ENCODE assay signal across 20 cellular contexts in genomic region chr16:19108409-19109287, GRCh38. TPM values are rescaled to one million over a fixed set of nuclear protein-coding genes. Genes with fewer than 3 reads are reported as not detected.
DNase-seq lines count a peak whose midpoint lies in the region; ATAC-seq and TF ChIP-seq lines count a peak whose summit lies in the region.
"Had no signal": no experiment of that assay in that cellular context is flagged by ENCODE, and none has a peak within 500 bp of the region (broad histone marks: within the 10 kb centered on the region; RNA-seq: fewer than 3 reads in every experiment).

No MANE protein-coding gene starts in this region.

- H4K8ac ChIP-seq in mesenchymal stem cell (ENCODE audit: low read length) = no peak overlapping the region

- H3K36me3 Mint-ChIP-seq in CD14-positive monocyte = no peaks in the 10 kb centered on the region
- H3K36me3 Mint-ChIP-seq in activated naive CD4-positive, alpha-beta T cell treated with anti-CD3 and anti-CD28 coated beads, Interleukin-2, amount 10 ng/mL, durations not matched to agents 7 days and 5 days = no peaks in the 10 kb centered on the region
- H3K36me3 Mint-ChIP-seq: activated CD4-positive, alpha-beta memory T cell treated with anti-CD3 and anti-CD28 coated beads for 36 hours; immature natural killer cell had no signal

- H2AFZ ChIP-seq in mesenchymal stem cell (ENCODE audit: low read depth, low read length) = no peak overlapping the region

- no peak overlapping the region for H3K4me2 ChIP-seq in mesenchymal stem cell (ENCODE audit: low read length, poor library complexity, severe bottlenecking)

- H3K14ac ChIP-seq in mesenchymal stem cell (ENCODE audit: low read length in 2 of 2) = no peak overlapping the region

- no peak overlapping the region for H2BK15ac ChIP-seq in mesenchymal stem cell (ENCODE audit: low read depth, poor library complexity, severe bottlenecking)

- H3K4me3 ChIP-seq in RWPE2 (ENCODE audit: severe bottlenecking) (no peak overlapping the region), mesenchymal stem cell (ENCODE audit: insufficient read depth in 1 of 2, low read depth in 1 of 2, low read length in 2 of 2) (no peak overlapping the region), coronary artery (no peak overlapping the region)
- H3K4me3 ChIP-seq: left lung, testis had no signal

- H3K4ac ChIP-seq in mesenchymal stem cell (ENCODE audit: low read depth in 1 of 2, low read length in 2 of 2) = no peak overlapping the region

- H2AK5ac ChIP-seq in mesenchymal stem cell (ENCODE audit: low read length, severe bottlenecking) = peak overlapping the region; percentile 33

- H3K4me1 Mint-ChIP-seq in CD14-positive monocyte = peaks cover 56% of the 10 kb centered on the region
- H3K4me1 Mint-ChIP-seq in activated naive CD4-positive, alpha-beta T cell treated with anti-CD3 and anti-CD28 coated beads, Interleukin-2, amount 10 ng/mL, durations not matched to agents 7 days and 5 days = peaks cover 2% of the 10 kb centered on the region

- H3K27ac ChIP-seq in RWPE2 (ENCODE audit: poor library complexity, severe bottlenecking) = peak overlapping the region; percentile 51
- peak overlapping the region; percentile 95 for H3K27ac ChIP-seq in mesenchymal stem cell (ENCODE audit: low read length, poor library complexity, severe bottlenecking)
- H3K27ac ChIP-seq in coronary artery = no peak overlapping the region
- H3K27ac ChIP-seq: left lung, testis had no signal

- H3K27ac Mint-ChIP-seq in CD14-positive monocyte = peak overlapping the region in 6 of 7 donors; percentile 85 to 97 (median 89)
- no peak overlapping the region for H3K27ac Mint-ChIP-seq in activated naive CD4-positive, alpha-beta T cell treated with anti-CD3 and anti-CD28 coated beads, Interleukin-2, amount 10 ng/mL, durations not matched to agents 7 days and 5 days
- H3K27ac Mint-ChIP-seq: activated B cell treated with CpG ODN at 0.5 μM for 24 hours; activated CD4-positive, alpha-beta memory T cell treated with anti-CD3 and anti-CD28 coated beads for 36 hours; CD4-positive, alpha-beta T cell; immature natural killer cell; nephron progenitor cell had no signal

- CTCF ChIA-PET in activated naive CD4-positive, alpha-beta T cell treated with anti-CD3 and anti-CD28 coated beads, Interleukin-2, amount 10 ng/mL, durations not matched to agents 7 days and 5 days (lab: Charles Lee) = interaction anchor here (1.6 kb wide), 1 partner anchor 22 kb away, joined by 4 read pairs; no protein-coding TSS in a partner anchor

- ATAC-seq in GM18861 (IDR thresholded peaks at IDR 0.05; ENCODE audit: unreplicated experiment) (peak; percentile 38), RWPE2 (ENCODE audit: low read depth) (no peak), GM21723 (IDR thresholded peaks at IDR 0.05; ENCODE audit: unreplicated experiment) (no peak), GM21737 (IDR thresholded peaks at IDR 0.05; ENCODE audit: unreplicated experiment) (no peak)

- no peak overlapping the region for H3K23ac ChIP-seq in mesenchymal stem cell (ENCODE audit: low read length in 2 of 2)

- no peak overlapping the region for H2BK5ac ChIP-seq in mesenchymal stem cell (ENCODE audit: low read depth, low read length, poor library complexity, severe bottlenecking)

- no peaks in the 10 kb centered on the region for H3K9me3 Mint-ChIP-seq in CD14-positive monocyte
- H3K9me3 Mint-ChIP-seq in activated naive CD4-positive, alpha-beta T cell treated with anti-CD3 and anti-CD28 coated beads, Interleukin-2, amount 10 ng/mL, durations not matched to agents 7 days and 5 days = no peaks in the 10 kb centered on the region
- H3K9me3 Mint-ChIP-seq: activated B cell treated with CpG ODN at 0.5 μM for 24 hours; activated CD4-positive, alpha-beta memory T cell treated with anti-CD3 and anti-CD28 coated beads for 36 hours; CD4-positive, alpha-beta T cell; dendritic cell treated with granulocyte-macrophage colony-stimulating factor and Interleukin-4, amounts not matched to agents 40 ng/mL and 50 ng/mL, for 4 days; immature natural killer cell; nephron progenitor cell had no signal

- no peak overlapping the region for H3K9ac ChIP-seq in mesenchymal stem cell (ENCODE audit: low read length)

- DNase-seq in CD14-positive monocyte (ENCODE audit: low spot score) = no peak
- DNase-seq in RWPE2 (ENCODE audit: low spot score) = no peak
- no peak for DNase-seq in mesenchymal stem cell
- DNase-seq in activated naive CD4-positive, alpha-beta T cell treated with anti-CD3 and anti-CD28 coated beads, Interleukin-2, amount 10 ng/mL, durations not matched to agents 7 days and 5 days = no peak
- DNase-seq in coronary artery (ENCODE audit: low spot score) = no peak
- DNase-seq: activated B cell treated with CpG ODN at 0.5 μM for 24 hours; amniotic stem cell; CD4-positive, alpha-beta T cell; immature natural killer cell; NCI-H1092 treated with DMSO at 0.1 percent for 48 hours; NCI-H510A treated with DMSO at 0.1 percent for 48 hours; nephron progenitor cell; T1000; testis had no signal

- no peak overlapping the region for H3K4me3 Mint-ChIP-seq in CD14-positive monocyte
- H3K4me3 Mint-ChIP-seq in activated naive CD4-positive, alpha-beta T cell treated with anti-CD3 and anti-CD28 coated beads, Interleukin-2, amount 10 ng/mL, durations not matched to agents 7 days and 5 days = no peak overlapping the region
- H3K4me3 Mint-ChIP-seq: activated B cell treated with CpG ODN at 0.5 μM for 24 hours; activated CD4-positive, alpha-beta memory T cell treated with anti-CD3 and anti-CD28 coated beads for 36 hours; CD4-positive, alpha-beta T cell; dendritic cell treated with granulocyte-macrophage colony-stimulating factor and Interleukin-4, amounts not matched to agents 40 ng/mL and 50 ng/mL, for 4 days; immature natural killer cell; nephron progenitor cell had no signal

- H4K91ac ChIP-seq in mesenchymal stem cell (ENCODE audit: low read length) = no peak overlapping the region

- H3K4me1 ChIP-seq in RWPE2 (ENCODE audit: insufficient read depth, poor library complexity, severe bottlenecking) (peaks cover 13% of the 10 kb centered on the region), mesenchymal stem cell (ENCODE audit: control insufficient read depth, insufficient read depth, low read depth, low read length) (peaks cover 30% of the 10 kb centered on the region)
- H3K4me1 ChIP-seq: testis had no signal

- H3K79me1 ChIP-seq in mesenchymal stem cell (replicated peaks; ENCODE audit: low read length, poor library complexity, severe bottlenecking) = no peaks in the 10 kb centered on the region

- no peak overlapping the region for H2BK120ac ChIP-seq in mesenchymal stem cell (ENCODE audit: low read depth, low read length)

- no peak for TF ChIP-seq CTCF in CD14-positive monocyte (IDR thresholded peaks at IDR 0.05)
- TF ChIP-seq CTCF in RWPE2 (IDR thresholded peaks at IDR 0.05; ENCODE audit: poor library complexity, severe bottlenecking) = no peak
- no peak for TF ChIP-seq CTCF in coronary artery (IDR thresholded peaks at IDR 0.05)

- no peaks in the 10 kb centered on the region for H3K27me3 ChIP-seq in RWPE2 (ENCODE audit: insufficient read depth, poor library complexity, severe bottlenecking)
- H3K27me3 ChIP-seq in mesenchymal stem cell (ENCODE audit: control insufficient read depth in 1 of 2, insufficient read depth in 1 of 2, low read length in 2 of 2) = no peaks in the 10 kb centered on the region
- H3K27me3 ChIP-seq: testis had no signal

- H3K9me3 ChIP-seq in RWPE2 (ENCODE audit: severe bottlenecking) = no peaks in the 10 kb centered on the region
- no peaks in the 10 kb centered on the region for H3K9me3 ChIP-seq in mesenchymal stem cell (ENCODE audit: control insufficient read depth, low read length)
- H3K9me3 ChIP-seq: left lung, testis had no signal

- intact Hi-C loops in CD14-positive monocyte (cut with micrococcal nuclease) = no loop called here

- H3K36me3 ChIP-seq in RWPE2 (ENCODE audit: low read depth) (no peaks in the 10 kb centered on the region), mesenchymal stem cell (ENCODE audit: control insufficient read depth in 1 of 2, insufficient read depth in 2 of 2, low read depth in 1 of 2, low read length in 2 of 2) (no peaks in the 10 kb centered on the region)
- H3K36me3 ChIP-seq: left lung had no signal

- WGBS in mesenchymal stem cell = 98% methylated on average over 5 of the region's 9 CpGs

- H3K18ac ChIP-seq in mesenchymal stem cell (ENCODE audit: low read depth in 1 of 2, low read length in 2 of 2) = no peak overlapping the region

- no peak overlapping the region for H2BK12ac ChIP-seq in mesenchymal stem cell (ENCODE audit: low read length in 2 of 2)

- peaks cover 0 to 4% (median 4%) of the 10 kb centered on the region in 3 donors for H3K27me3 Mint-ChIP-seq in CD14-positive monocyte (ENCODE audit: low read depth in 3 of 3)
- H3K27me3 Mint-ChIP-seq in activated naive CD4-positive, alpha-beta T cell treated with anti-CD3 and anti-CD28 coated beads, Interleukin-2, amount 10 ng/mL, durations not matched to agents 7 days and 5 days = peaks cover 46% of the 10 kb centered on the region
- H3K27me3 Mint-ChIP-seq: dendritic cell treated with granulocyte-macrophage colony-stimulating factor and Interleukin-4, amounts not matched to agents 40 ng/mL and 50 ng/mL, for 4 days had no signal

RNA-seq across cellular contexts. Expression of gene ITPRIPL2, which starts 5.1 kb away (rescaled TPM):
- 1 to 10 TPM; 8.2 to 9.0 TPM for polyA plus RNA-seq in CD14-positive monocyte
- 33.8 TPM for polyA plus RNA-seq in mesenchymal stem cell (2013, experiment 1 of 2)
- 33.2 TPM for polyA plus RNA-seq in mesenchymal stem cell (2013, experiment 2 of 2)

RNA-seq across cellular contexts. Expression of gene COQ7, which starts 41.2 kb away (rescaled TPM):
- polyA plus RNA-seq in CD14-positive monocyte = 10 to 100 TPM; 12.2 to 13.3 TPM
- polyA plus RNA-seq in mesenchymal stem cell (2013, experiment 1 of 2) = 8.4 TPM
- 8.5 TPM for polyA plus RNA-seq in mesenchymal stem cell (2013, experiment 2 of 2)

RNA-seq across cellular contexts. Expression of gene SYT17, which starts 59.4 kb away (rescaled TPM):
- polyA plus RNA-seq in CD14-positive monocyte = 1 to 10 TPM in 1 of 2 donors, under 1 TPM in 1; 0.81 to 1.1 TPM
- polyA plus RNA-seq in mesenchymal stem cell (2013, experiment 1 of 2) = 5.4 TPM
- 5.0 TPM for polyA plus RNA-seq in mesenchymal stem cell (2013, experiment 2 of 2)
- polyA plus RNA-seq: immature natural killer cell had no signal

Comparison
In these comparisons a context has a peak if more than half of its experiments do, and no peak if none do; other contexts are left out.
1. H3K27ac ChIP-seq: peak in RWPE2 (single experiment) and mesenchymal stem cell (single experiment); none in coronary artery (0 of 2).